In the genomic region with DNA sequence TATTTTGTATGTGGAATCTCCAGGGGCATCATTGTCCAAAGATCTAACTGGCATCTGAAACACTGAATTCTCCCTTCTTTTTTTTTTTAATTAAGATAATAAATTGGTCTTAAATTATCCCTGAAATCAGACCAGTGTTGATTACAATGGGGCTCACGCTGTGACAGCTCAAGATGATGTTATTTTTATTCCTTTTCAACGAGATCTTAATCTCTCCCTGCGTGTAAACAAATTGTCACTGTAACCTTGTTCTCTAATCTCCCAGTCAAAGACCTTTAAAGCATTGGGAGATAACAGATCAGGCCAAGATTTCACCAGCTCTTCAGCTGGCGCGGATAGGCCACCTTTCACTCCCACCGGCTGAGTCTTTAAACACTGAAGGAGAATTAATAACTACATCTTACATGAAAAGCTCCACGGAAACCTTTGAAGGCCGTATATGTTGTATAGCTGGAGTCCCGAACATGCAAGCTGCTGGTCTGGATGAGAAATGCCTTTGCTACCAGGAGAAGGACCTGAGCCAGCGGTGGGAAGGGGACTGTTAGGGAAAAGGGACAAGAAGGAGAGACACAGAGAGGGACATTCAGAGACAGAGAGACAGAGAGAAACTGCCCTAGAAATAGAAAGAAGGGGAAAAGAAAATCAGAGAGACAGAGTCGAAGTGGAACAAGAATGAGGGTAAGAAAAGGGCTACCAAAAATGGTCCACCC, we compare ENCODE assay signal across 2 cellular contexts.
TF ChIP-seq lines count a peak whose summit lies in the region.

No MANE protein-coding gene starts in this region.

TF ChIP-seq in HepG2, 621 proteins besides CTCF, POLR2A, EP300 and RAD21 (continued from another document):
- TF ChIP-seq ZNF737 (CRISPR knock-in tag; IDR thresholded peaks at IDR 0.05; ENCODE audit: borderline replicate concordance) (no peak), ZNF143 (CRISPR knock-in tag; IDR thresholded peaks at IDR 0.05) (no peak), ZNF607 (CRISPR knock-in tag; IDR thresholded peaks at IDR 0.05; ENCODE audit: borderline replicate concordance) (no peak)
- TF ChIP-seq, protein P1, sequence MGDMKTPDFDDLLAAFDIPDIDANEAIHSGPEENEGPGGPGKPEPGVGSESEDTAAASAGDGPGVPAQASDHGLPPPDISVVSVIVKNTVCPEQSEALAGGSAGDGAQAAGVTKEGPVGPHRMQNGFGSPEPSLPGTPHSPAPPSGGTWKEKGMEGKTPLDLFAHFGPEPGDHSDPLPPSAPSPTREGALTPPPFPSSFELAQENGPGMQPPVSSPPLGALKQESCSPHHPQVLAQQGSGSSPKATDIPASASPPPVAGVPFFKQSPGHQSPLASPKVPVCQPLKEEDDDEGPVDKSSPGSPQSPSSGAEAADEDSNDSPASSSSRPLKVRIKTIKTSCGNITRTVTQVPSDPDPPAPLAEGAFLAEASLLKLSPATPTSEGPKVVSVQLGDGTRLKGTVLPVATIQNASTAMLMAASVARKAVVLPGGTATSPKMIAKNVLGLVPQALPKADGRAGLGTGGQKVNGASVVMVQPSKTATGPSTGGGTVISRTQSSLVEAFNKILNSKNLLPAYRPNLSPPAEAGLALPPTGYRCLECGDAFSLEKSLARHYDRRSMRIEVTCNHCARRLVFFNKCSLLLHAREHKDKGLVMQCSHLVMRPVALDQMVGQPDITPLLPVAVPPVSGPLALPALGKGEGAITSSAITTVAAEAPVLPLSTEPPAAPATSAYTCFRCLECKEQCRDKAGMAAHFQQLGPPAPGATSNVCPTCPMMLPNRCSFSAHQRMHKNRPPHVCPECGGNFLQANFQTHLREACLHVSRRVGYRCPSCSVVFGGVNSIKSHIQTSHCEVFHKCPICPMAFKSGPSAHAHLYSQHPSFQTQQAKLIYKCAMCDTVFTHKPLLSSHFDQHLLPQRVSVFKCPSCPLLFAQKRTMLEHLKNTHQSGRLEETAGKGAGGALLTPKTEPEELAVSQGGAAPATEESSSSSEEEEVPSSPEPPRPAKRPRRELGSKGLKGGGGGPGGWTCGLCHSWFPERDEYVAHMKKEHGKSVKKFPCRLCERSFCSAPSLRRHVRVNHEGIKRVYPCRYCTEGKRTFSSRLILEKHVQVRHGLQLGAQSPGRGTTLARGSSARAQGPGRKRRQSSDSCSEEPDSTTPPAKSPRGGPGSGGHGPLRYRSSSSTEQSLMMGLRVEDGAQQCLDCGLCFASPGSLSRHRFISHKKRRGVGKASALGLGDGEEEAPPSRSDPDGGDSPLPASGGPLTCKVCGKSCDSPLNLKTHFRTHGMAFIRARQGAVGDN (CRISPR knock-in tag; IDR thresholded peaks at IDR 0.05): no peak
- TF ChIP-seq, protein P2, sequence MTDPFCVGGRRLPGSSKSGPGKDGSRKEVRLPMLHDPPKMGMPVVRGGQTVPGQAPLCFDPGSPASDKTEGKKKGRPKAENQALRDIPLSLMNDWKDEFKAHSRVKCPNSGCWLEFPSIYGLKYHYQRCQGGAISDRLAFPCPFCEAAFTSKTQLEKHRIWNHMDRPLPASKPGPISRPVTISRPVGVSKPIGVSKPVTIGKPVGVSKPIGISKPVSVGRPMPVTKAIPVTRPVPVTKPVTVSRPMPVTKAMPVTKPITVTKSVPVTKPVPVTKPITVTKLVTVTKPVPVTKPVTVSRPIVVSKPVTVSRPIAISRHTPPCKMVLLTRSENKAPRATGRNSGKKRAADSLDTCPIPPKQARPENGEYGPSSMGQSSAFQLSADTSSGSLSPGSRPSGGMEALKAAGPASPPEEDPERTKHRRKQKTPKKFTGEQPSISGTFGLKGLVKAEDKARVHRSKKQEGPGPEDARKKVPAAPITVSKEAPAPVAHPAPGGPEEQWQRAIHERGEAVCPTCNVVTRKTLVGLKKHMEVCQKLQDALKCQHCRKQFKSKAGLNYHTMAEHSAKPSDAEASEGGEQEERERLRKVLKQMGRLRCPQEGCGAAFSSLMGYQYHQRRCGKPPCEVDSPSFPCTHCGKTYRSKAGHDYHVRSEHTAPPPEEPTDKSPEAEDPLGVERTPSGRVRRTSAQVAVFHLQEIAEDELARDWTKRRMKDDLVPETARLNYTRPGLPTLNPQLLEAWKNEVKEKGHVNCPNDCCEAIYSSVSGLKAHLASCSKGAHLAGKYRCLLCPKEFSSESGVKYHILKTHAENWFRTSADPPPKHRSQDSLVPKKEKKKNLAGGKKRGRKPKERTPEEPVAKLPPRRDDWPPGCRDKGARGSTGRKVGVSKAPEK (CRISPR knock-in tag; IDR thresholded peaks at IDR 0.05; ENCODE audit: borderline replicate concordance): no peak

TF ChIP-seq in SK-N-SH, 30 proteins besides CTCF, POLR2A, EP300 and RAD21:
- TF ChIP-seq, protein P3, sequence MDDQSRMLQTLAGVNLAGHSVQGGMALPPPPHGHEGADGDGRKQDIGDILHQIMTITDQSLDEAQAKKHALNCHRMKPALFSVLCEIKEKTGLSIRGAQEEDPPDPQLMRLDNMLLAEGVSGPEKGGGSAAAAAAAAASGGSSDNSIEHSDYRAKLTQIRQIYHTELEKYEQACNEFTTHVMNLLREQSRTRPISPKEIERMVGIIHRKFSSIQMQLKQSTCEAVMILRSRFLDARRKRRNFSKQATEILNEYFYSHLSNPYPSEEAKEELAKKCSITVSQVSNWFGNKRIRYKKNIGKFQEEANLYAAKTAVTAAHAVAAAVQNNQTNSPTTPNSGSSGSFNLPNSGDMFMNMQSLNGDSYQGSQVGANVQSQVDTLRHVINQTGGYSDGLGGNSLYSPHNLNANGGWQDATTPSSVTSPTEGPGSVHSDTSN (IDR thresholded peaks at IDR 0.05): no peak
- TF ChIP-seq, protein P4, sequence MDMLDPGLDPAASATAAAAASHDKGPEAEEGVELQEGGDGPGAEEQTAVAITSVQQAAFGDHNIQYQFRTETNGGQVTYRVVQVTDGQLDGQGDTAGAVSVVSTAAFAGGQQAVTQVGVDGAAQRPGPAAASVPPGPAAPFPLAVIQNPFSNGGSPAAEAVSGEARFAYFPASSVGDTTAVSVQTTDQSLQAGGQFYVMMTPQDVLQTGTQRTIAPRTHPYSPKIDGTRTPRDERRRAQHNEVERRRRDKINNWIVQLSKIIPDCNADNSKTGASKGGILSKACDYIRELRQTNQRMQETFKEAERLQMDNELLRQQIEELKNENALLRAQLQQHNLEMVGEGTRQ (IDR thresholded peaks at IDR 0.05; ENCODE audit: borderline replicate concordance, low read depth, low read length): no peak
- no peak for TF ChIP-seq MEF2A (IDR thresholded peaks at IDR 0.05; ENCODE audit: borderline replicate concordance, low read depth)
- TF ChIP-seq, protein P5, sequence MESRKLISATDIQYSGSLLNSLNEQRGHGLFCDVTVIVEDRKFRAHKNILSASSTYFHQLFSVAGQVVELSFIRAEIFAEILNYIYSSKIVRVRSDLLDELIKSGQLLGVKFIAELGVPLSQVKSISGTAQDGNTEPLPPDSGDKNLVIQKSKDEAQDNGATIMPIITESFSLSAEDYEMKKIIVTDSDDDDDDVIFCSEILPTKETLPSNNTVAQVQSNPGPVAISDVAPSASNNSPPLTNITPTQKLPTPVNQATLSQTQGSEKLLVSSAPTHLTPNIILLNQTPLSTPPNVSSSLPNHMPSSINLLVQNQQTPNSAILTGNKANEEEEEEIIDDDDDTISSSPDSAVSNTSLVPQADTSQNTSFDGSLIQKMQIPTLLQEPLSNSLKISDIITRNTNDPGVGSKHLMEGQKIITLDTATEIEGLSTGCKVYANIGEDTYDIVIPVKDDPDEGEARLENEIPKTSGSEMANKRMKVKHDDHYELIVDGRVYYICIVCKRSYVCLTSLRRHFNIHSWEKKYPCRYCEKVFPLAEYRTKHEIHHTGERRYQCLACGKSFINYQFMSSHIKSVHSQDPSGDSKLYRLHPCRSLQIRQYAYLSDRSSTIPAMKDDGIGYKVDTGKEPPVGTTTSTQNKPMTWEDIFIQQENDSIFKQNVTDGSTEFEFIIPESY (IDR thresholded peaks at IDR 0.05; ENCODE audit: borderline replicate concordance, low read depth): no peak
